Comparison of ENCODE assay signal across 9 cellular contexts in the genomic region with DNA sequence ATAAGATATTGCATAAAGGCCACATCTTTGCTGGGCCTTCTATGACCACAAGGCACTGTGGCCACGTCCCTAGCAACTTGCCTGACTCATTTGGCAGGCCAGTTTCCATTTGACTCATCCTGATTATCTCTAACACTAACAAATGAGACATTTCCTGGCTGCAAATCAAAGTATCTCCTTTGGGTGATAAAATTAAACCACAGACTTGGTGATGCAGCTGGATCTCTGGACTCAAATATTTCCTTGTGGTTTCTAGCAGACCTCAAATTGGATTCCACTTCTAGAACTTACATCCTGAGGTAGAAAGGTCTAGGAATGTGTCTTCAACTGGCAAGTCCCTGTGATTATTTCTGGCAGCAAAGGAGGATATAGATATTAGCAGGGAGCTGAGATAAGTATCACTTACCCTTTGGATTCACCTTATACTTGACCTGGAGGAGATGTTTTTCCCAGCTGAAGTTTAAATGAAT.
DNase-seq lines count a peak whose midpoint lies in the region; ATAC-seq and TF ChIP-seq lines count a peak whose summit lies in the region.
"Had no signal": no experiment of that assay in that cellular context is flagged by ENCODE, and none has a peak within 500 bp of the region (broad histone marks: within the 10 kb centered on the region; RNA-seq: fewer than 3 reads in every experiment).

No MANE protein-coding gene starts in this region.

- H3K9me3 ChIP-seq in upper lobe of right lung = no peaks in the 10 kb centered on the region

- no peak for TF ChIP-seq CTCF in upper lobe of right lung (IDR thresholded peaks at IDR 0.05)

- ATAC-seq in GM18511 (IDR thresholded peaks at IDR 0.05; ENCODE audit: unreplicated experiment) (peak; percentile 87), HG03060 (IDR thresholded peaks at IDR 0.05; ENCODE audit: low read depth, unreplicated experiment) (peak; percentile 75), upper lobe of right lung (no peak), T-cell (replicated peaks in 1 of 4) (no peak)

- no peaks in the 10 kb centered on the region for H3K36me3 Mint-ChIP-seq in T-cell
- H3K36me3 Mint-ChIP-seq: activated naive CD8-positive, alpha-beta T cell treated with anti-CD3 and anti-CD28 coated beads, Interleukin-2, amount 10 ng/mL, durations not matched to agents 7 days and 5 days had no signal

- H3K36me3 ChIP-seq in upper lobe of right lung = no peaks in the 10 kb centered on the region

- no peak overlapping the region for H3K27ac Mint-ChIP-seq in T-cell
- H3K27ac Mint-ChIP-seq: activated naive CD8-positive, alpha-beta T cell treated with anti-CD3 and anti-CD28 coated beads, Interleukin-2, amount 10 ng/mL, durations not matched to agents 7 days and 5 days had no signal

- POLR2A ChIA-PET in T-cell (lab: Charles Lee) = no interaction called here

- no peak overlapping the region for H3K4me3 Mint-ChIP-seq in T-cell
- H3K4me3 Mint-ChIP-seq: activated naive CD8-positive, alpha-beta T cell treated with anti-CD3 and anti-CD28 coated beads, Interleukin-2, amount 10 ng/mL, durations not matched to agents 7 days and 5 days had no signal

- H3K27ac ChIP-seq in upper lobe of right lung = no peak overlapping the region

- no peaks in the 10 kb centered on the region for H3K27me3 Mint-ChIP-seq in T-cell
- H3K27me3 Mint-ChIP-seq: activated naive CD8-positive, alpha-beta T cell treated with anti-CD3 and anti-CD28 coated beads, Interleukin-2, amount 10 ng/mL, durations not matched to agents 7 days and 5 days had no signal

- no peaks in the 10 kb centered on the region for H3K4me1 ChIP-seq in upper lobe of right lung

- intact Hi-C loops in upper lobe of right lung (cut with DNase I) = no loop called here

- H3K4me3 ChIP-seq in upper lobe of right lung = no peak overlapping the region

- DNase-seq in T1000 (lab: John Stamatoyannopoulos, UW) = peak; percentile 71
- DNase-seq in middle frontal gyrus (ENCODE audit: extremely low spot score, low spot score) = peak; percentile 30
- no peak for DNase-seq in NCI-H146 (lab: John Stamatoyannopoulos, UW)
- DNase-seq in upper lobe of right lung = no peak
- DNase-seq in T-cell = no peak
- DNase-seq in activated CD8-positive, alpha-beta memory T cell treated with anti-CD3 and anti-CD28 coated beads, Interleukin-2, amount 50 U/mL, for 4 hours = no peak
- DNase-seq: activated naive CD8-positive, alpha-beta T cell treated with anti-CD3 and anti-CD28 coated beads, Interleukin-2, amount 10 ng/mL, durations not matched to agents 7 days and 5 days had no signal

- CTCF ChIA-PET in T-cell (lab: Charles Lee) = no interaction called here

- no peaks in the 10 kb centered on the region for H3K27me3 ChIP-seq in upper lobe of right lung

- no peaks in the 10 kb centered on the region for H3K4me1 Mint-ChIP-seq in T-cell
- H3K4me1 Mint-ChIP-seq: activated naive CD8-positive, alpha-beta T cell treated with anti-CD3 and anti-CD28 coated beads, Interleukin-2, amount 10 ng/mL, durations not matched to agents 7 days and 5 days had no signal

- H3K9me3 Mint-ChIP-seq in T-cell = peaks cover 0 to 10% (median 0%) of the 10 kb centered on the region in 3 donors

Comparison
In these comparisons a context has a peak if more than half of its experiments do, and no peak if none do; other contexts are left out.
1. ATAC-seq: peak in GM18511 (single experiment) and HG03060 (single experiment); none in upper lobe of right lung (single experiment) and T-cell (0 of 4).
2. DNase-seq: peak in T1000 (single experiment) and middle frontal gyrus (single experiment); none in NCI-H146 (single experiment), upper lobe of right lung (single experiment), T-cell (0 of 34) and activated CD8-positive, alpha-beta memory T cell treated with anti-CD3 and anti-CD28 coated beads, Interleukin-2, amount 50 U/mL, for 4 hours (single experiment).